ENCODE assay signal across 1 cellular context in the genomic region with DNA sequence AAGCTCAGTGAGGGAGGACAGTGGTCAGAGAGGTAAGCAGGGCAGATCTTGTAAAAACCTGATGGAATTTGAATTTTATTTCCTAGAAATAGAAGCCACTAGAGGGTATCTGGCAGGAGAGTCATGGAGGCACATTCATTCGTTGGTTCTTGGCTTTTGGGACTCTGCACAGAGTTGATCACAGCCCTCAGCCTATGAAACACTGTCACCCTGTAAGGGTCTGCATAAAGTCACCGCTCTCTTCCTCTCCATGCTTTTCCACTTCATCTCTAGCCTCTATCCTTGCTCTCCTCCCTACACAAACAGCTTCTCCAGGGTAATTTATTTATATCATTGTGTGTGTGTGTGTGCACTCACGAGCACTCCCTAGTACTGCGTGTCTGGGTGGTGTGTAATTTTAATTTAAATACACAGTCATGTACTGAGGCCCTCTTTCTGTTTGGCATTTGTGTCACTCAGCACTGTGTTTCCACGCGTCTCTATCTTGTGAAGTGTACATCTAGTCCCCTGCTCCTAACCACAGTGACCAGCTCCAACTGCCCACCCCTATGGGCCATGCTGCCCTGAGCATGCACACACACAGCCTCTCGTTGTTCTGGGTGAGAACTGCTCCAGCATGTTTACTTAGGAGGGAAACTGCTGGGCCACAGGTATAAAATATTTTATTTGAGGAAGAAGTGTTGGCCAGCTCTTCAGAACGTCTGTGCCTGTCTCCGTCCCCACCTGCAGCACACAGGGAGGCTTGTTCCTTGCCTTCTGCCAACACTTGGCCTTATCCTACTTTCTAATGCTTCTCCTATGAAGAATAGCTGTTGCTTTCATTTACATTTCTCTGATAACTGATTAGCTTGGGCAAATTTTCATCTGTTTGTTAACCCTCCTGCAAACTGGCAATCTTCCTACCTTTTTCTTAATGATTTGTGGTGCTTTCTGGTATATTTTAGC.
TF ChIP-seq lines count a peak whose summit lies in the region.

No MANE protein-coding gene starts in this region.

TF ChIP-seq in HepG2, 621 proteins besides CTCF, POLR2A, EP300 and RAD21 (continued from another document and continues in another):
- TF ChIP-seq TMF1 (CRISPR knock-in tag; IDR thresholded peaks at IDR 0.05; ENCODE audit: low read depth), result no peak
- TF ChIP-seq ZNF878 (CRISPR knock-in tag; IDR thresholded peaks at IDR 0.05), result no peak
- TF ChIP-seq NR2C2 (CRISPR knock-in tag; IDR thresholded peaks at IDR 0.05; ENCODE audit: borderline replicate concordance), result no peak
- no peak for TF ChIP-seq RAD51 (IDR thresholded peaks at IDR 0.05; ENCODE audit: borderline replicate concordance)
- TF ChIP-seq, protein P1, sequence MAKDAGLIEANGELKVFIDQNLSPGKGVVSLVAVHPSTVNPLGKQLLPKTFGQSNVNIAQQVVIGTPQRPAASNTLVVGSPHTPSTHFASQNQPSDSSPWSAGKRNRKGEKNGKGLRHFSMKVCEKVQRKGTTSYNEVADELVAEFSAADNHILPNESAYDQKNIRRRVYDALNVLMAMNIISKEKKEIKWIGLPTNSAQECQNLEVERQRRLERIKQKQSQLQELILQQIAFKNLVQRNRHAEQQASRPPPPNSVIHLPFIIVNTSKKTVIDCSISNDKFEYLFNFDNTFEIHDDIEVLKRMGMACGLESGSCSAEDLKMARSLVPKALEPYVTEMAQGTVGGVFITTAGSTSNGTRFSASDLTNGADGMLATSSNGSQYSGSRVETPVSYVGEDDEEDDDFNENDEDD (CRISPR knock-in tag; IDR thresholded peaks at IDR 0.05; ENCODE audit: borderline replicate concordance), result no peak
- no peak for TF ChIP-seq ZNF619 (CRISPR knock-in tag; IDR thresholded peaks at IDR 0.05)
- TF ChIP-seq FOXA1 (IDR thresholded peaks at IDR 0.05), result no peak
- peak; percentile 83 for TF ChIP-seq FOXA1 (CRISPR knock-in tag; IDR thresholded peaks at IDR 0.05)
- TF ChIP-seq ZFYVE20 (CRISPR knock-in tag; IDR thresholded peaks at IDR 0.05; ENCODE audit: borderline replicate concordance, low read depth), result no peak
- peak; percentile 99 for TF ChIP-seq RBM22 (optimal IDR thresholded peaks at IDR 0.05; ENCODE audit: low read length)
- 0 out of 2 replicates have a peak, but pooled peaks have one; percentile 39 for TF ChIP-seq TGIF2 (CRISPR knock-in tag; IDR thresholded peaks at IDR 0.05)
- TF ChIP-seq, protein P2, sequence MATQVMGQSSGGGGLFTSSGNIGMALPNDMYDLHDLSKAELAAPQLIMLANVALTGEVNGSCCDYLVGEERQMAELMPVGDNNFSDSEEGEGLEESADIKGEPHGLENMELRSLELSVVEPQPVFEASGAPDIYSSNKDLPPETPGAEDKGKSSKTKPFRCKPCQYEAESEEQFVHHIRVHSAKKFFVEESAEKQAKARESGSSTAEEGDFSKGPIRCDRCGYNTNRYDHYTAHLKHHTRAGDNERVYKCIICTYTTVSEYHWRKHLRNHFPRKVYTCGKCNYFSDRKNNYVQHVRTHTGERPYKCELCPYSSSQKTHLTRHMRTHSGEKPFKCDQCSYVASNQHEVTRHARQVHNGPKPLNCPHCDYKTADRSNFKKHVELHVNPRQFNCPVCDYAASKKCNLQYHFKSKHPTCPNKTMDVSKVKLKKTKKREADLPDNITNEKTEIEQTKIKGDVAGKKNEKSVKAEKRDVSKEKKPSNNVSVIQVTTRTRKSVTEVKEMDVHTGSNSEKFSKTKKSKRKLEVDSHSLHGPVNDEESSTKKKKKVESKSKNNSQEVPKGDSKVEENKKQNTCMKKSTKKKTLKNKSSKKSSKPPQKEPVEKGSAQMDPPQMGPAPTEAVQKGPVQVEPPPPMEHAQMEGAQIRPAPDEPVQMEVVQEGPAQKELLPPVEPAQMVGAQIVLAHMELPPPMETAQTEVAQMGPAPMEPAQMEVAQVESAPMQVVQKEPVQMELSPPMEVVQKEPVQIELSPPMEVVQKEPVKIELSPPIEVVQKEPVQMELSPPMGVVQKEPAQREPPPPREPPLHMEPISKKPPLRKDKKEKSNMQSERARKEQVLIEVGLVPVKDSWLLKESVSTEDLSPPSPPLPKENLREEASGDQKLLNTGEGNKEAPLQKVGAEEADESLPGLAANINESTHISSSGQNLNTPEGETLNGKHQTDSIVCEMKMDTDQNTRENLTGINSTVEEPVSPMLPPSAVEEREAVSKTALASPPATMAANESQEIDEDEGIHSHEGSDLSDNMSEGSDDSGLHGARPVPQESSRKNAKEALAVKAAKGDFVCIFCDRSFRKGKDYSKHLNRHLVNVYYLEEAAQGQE (IDR thresholded peaks at IDR 0.05; ENCODE audit: borderline replicate concordance in 1 of 2, low read depth in 1 of 2, low read length in 2 of 2), result no peak
- peak; percentile 53 for TF ChIP-seq ZFX (CRISPR knock-in tag; IDR thresholded peaks at IDR 0.05; ENCODE audit: low read depth)
- no peak for TF ChIP-seq ZSCAN25 (CRISPR knock-in tag; IDR thresholded peaks at IDR 0.05)
- peak; percentile 41 for TF ChIP-seq SALL1 (CRISPR knock-in tag; IDR thresholded peaks at IDR 0.05)
- TF ChIP-seq, protein P3, sequence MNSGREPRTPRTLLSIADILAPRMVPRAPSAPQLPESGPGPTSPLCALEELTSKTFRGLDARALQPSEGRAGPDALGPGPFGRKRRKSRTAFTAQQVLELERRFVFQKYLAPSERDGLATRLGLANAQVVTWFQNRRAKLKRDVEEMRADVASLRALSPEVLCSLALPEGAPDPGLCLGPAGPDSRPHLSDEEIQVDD (CRISPR knock-in tag; IDR thresholded peaks at IDR 0.05; ENCODE audit: borderline replicate concordance), result no peak
- no peak for TF ChIP-seq CCAR2 (optimal IDR thresholded peaks at IDR 0.05; ENCODE audit: low read depth, low read length)
- TF ChIP-seq EEA1 (CRISPR knock-in tag; IDR thresholded peaks at IDR 0.05; ENCODE audit: borderline replicate concordance), result no peak
- TF ChIP-seq, protein P4, sequence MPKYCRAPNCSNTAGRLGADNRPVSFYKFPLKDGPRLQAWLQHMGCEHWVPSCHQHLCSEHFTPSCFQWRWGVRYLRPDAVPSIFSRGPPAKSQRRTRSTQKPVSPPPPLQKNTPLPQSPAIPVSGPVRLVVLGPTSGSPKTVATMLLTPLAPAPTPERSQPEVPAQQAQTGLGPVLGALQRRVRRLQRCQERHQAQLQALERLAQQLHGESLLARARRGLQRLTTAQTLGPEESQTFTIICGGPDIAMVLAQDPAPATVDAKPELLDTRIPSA (CRISPR knock-in tag; IDR thresholded peaks at IDR 0.05; ENCODE audit: borderline replicate concordance), result no peak
- TF ChIP-seq, protein P5, sequence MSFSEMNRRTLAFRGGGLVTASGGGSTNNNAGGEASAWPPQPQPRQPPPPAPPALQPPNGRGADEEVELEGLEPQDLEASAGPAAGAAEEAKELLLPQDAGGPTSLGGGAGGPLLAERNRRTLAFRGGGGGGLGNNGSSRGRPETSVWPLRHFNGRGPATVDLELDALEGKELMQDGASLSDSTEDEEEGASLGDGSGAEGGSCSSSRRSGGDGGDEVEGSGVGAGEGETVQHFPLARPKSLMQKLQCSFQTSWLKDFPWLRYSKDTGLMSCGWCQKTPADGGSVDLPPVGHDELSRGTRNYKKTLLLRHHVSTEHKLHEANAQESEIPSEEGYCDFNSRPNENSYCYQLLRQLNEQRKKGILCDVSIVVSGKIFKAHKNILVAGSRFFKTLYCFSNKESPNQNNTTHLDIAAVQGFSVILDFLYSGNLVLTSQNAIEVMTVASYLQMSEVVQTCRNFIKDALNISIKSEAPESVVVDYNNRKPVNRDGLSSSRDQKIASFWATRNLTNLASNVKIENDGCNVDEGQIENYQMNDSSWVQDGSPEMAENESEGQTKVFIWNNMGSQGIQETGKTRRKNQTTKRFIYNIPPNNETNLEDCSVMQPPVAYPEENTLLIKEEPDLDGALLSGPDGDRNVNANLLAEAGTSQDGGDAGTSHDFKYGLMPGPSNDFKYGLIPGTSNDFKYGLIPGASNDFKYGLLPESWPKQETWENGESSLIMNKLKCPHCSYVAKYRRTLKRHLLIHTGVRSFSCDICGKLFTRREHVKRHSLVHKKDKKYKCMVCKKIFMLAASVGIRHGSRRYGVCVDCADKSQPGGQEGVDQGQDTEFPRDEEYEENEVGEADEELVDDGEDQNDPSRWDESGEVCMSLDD (CRISPR knock-in tag; IDR thresholded peaks at IDR 0.05; ENCODE audit: borderline replicate concordance), result no peak
- TF ChIP-seq, protein P6, sequence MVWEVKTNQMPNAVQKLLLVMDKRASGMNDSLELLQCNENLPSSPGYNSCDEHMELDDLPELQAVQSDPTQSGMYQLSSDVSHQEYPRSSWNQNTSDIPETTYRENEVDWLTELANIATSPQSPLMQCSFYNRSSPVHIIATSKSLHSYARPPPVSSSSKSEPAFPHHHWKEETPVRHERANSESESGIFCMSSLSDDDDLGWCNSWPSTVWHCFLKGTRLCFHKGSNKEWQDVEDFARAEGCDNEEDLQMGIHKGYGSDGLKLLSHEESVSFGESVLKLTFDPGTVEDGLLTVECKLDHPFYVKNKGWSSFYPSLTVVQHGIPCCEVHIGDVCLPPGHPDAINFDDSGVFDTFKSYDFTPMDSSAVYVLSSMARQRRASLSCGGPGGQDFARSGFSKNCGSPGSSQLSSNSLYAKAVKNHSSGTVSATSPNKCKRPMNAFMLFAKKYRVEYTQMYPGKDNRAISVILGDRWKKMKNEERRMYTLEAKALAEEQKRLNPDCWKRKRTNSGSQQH (CRISPR knock-in tag; IDR thresholded peaks at IDR 0.05; ENCODE audit: low read depth), result 0 out of 2 replicates have a peak, but pooled peaks have one; percentile 20
- TF ChIP-seq SSRP1 (CRISPR knock-in tag; IDR thresholded peaks at IDR 0.05), result peak; percentile 76; the same call in 1 of the 2 replicates
- no peak for TF ChIP-seq ZNF501 (CRISPR knock-in tag; IDR thresholded peaks at IDR 0.05)
- TF ChIP-seq ZNF773 (CRISPR knock-in tag; IDR thresholded peaks at IDR 0.05; ENCODE audit: borderline replicate concordance), result no peak
- TF ChIP-seq, protein P7, sequence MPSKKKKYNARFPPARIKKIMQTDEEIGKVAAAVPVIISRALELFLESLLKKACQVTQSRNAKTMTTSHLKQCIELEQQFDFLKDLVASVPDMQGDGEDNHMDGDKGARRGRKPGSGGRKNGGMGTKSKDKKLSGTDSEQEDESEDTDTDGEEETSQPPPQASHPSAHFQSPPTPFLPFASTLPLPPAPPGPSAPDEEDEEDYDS (CRISPR knock-in tag; IDR thresholded peaks at IDR 0.05), result no peak
- TF ChIP-seq ZSCAN30 (CRISPR knock-in tag; IDR thresholded peaks at IDR 0.05), result no peak
- TF ChIP-seq, protein P8, sequence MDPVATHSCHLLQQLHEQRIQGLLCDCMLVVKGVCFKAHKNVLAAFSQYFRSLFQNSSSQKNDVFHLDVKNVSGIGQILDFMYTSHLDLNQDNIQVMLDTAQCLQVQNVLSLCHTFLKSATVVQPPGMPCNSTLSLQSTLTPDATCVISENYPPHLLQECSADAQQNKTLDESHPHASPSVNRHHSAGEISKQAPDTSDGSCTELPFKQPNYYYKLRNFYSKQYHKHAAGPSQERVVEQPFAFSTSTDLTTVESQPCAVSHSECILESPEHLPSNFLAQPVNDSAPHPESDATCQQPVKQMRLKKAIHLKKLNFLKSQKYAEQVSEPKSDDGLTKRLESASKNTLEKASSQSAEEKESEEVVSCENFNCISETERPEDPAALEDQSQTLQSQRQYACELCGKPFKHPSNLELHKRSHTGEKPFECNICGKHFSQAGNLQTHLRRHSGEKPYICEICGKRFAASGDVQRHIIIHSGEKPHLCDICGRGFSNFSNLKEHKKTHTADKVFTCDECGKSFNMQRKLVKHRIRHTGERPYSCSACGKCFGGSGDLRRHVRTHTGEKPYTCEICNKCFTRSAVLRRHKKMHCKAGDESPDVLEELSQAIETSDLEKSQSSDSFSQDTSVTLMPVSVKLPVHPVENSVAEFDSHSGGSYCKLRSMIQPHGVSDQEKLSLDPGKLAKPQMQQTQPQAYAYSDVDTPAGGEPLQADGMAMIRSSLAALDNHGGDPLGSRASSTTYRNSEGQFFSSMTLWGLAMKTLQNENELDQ (CRISPR knock-in tag; IDR thresholded peaks at IDR 0.05; ENCODE audit: borderline replicate concordance), result no peak
- no peak for TF ChIP-seq ZNF775 (CRISPR knock-in tag; IDR thresholded peaks at IDR 0.05; ENCODE audit: borderline replicate concordance)
- TF ChIP-seq CHCHD3 (CRISPR knock-in tag; IDR thresholded peaks at IDR 0.05), result no peak
- TF ChIP-seq ATRX (CRISPR knock-in tag; IDR thresholded peaks at IDR 0.05; ENCODE audit: borderline replicate concordance), result no peak
- peak; percentile 54; the same call in 1 of the 2 replicates for TF ChIP-seq POLR2G (IDR thresholded peaks at IDR 0.05; ENCODE audit: low read depth, low read length)
- TF ChIP-seq CREB1 (IDR thresholded peaks at IDR 0.05), result no peak
- TF ChIP-seq CREB1 (CRISPR knock-in tag; IDR thresholded peaks at IDR 0.05), result no peak
- TF ChIP-seq PAX8 (CRISPR knock-in tag; IDR thresholded peaks at IDR 0.05; ENCODE audit: borderline replicate concordance), result no peak
- TF ChIP-seq REXO4 (CRISPR knock-in tag; IDR thresholded peaks at IDR 0.05; ENCODE audit: borderline replicate concordance), result no peak
- TF ChIP-seq ZNF577 (CRISPR knock-in tag; IDR thresholded peaks at IDR 0.05; ENCODE audit: borderline replicate concordance, low read depth), result no peak
- TF ChIP-seq, protein P9, sequence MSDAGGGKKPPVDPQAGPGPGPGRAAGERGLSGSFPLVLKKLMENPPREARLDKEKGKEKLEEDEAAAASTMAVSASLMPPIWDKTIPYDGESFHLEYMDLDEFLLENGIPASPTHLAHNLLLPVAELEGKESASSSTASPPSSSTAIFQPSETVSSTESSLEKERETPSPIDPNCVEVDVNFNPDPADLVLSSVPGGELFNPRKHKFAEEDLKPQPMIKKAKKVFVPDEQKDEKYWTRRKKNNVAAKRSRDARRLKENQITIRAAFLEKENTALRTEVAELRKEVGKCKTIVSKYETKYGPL (CRISPR knock-in tag; IDR thresholded peaks at IDR 0.05), result no peak
- no peak for TF ChIP-seq NCOA5 (CRISPR knock-in tag; IDR thresholded peaks at IDR 0.05)
- TF ChIP-seq NPAS2 (CRISPR knock-in tag; IDR thresholded peaks at IDR 0.05; ENCODE audit: borderline replicate concordance), result no peak
- no peak for TF ChIP-seq ARNT2 (CRISPR knock-in tag; IDR thresholded peaks at IDR 0.05; ENCODE audit: low read depth)
- TF ChIP-seq SMARCE1 (IDR thresholded peaks at IDR 0.05; ENCODE audit: borderline replicate concordance), result no peak
- TF ChIP-seq ZNF629 (CRISPR knock-in tag; conservative IDR thresholded peaks at IDR 0.05), result no peak
- TF ChIP-seq AHR (CRISPR knock-in tag; IDR thresholded peaks at IDR 0.05), result no peak
- no peak for TF ChIP-seq ZNF143 (CRISPR knock-in tag; IDR thresholded peaks at IDR 0.05)
- peak; percentile 38; the same call in 1 of the 2 replicates for TF ChIP-seq TBX2 (CRISPR knock-in tag; IDR thresholded peaks at IDR 0.05; ENCODE audit: borderline replicate concordance)
- TF ChIP-seq ADNP (CRISPR knock-in tag; IDR thresholded peaks at IDR 0.05), result no peak
- no peak for TF ChIP-seq PHF5A (CRISPR knock-in tag; IDR thresholded peaks at IDR 0.05; ENCODE audit: low read depth, unreplicated experiment)
